Comparison of ENCODE assay signal across 20 cellular contexts in genomic region chr20:2246081-2246491, GRCh38.
DNase-seq lines count a peak whose midpoint lies in the region; ATAC-seq and TF ChIP-seq lines count a peak whose summit lies in the region.
"Had no signal": no experiment of that assay in that cellular context is flagged by ENCODE, and none has a peak within 500 bp of the region (broad histone marks: within the 10 kb centered on the region; RNA-seq: fewer than 3 reads in every experiment).

No MANE protein-coding gene starts in this region.

- CTCF ChIA-PET in HEK293T (lab: Yijun Ruan, JAX): no interaction called here

- peak; percentile 21 for DNase-seq in EH (ENCODE audit: low read depth)
- peak; percentile 45 for DNase-seq in HEK293T (ENCODE audit: extremely low spot score)
- DNase-seq in SK-N-MC (ENCODE audit: low read depth, low spot score): no peak
- DNase-seq in left kidney (ENCODE audit: low read depth, low spot score): peak; percentile 87
- no peak for DNase-seq in activated CD8-positive, alpha-beta memory T cell treated with anti-CD3 and anti-CD28 coated beads, Interleukin-2, amount 50 U/mL, for 48 hours
- DNase-seq in AG08395 (ENCODE audit: low spot score): no peak
- DNase-seq: activated B cell treated with CpG ODN at 0.5 μM for 24 hours; activated CD8-positive, alpha-beta T cell treated with anti-CD3 and anti-CD28 coated beads, Interleukin-2, amount 10 ng/mL, durations not matched to agents 7 days and 5 days; activated naive CD8-positive, alpha-beta T cell treated with anti-CD3 and anti-CD28 coated beads, Interleukin-2, amount 50 U/mL, for 24 hours; hypothalamus; left ventricle myocardium superior; NCI-H1694; NK-92 treated with Interleukin-12 subunit alpha and Interleukin-12 subunit beta, amount 100 ng/mL, for 24 hours; Right ventricle myocardium superior; T-helper 1 cell had no signal

- 0 out of 2 replicates have a peak overlapping the region, but pooled peaks have one; percentile 21 for H3K4me3 ChIP-seq in SK-N-MC
- H3K4me3 ChIP-seq: BLaER1, smooth muscle cell had no signal

- no peak overlapping the region for H3K27ac ChIP-seq in SK-N-MC
- H3K27ac ChIP-seq: BLaER1, HL-60, KMS-11 had no signal

- no peak overlapping the region for H3K9ac ChIP-seq in SK-N-MC (ENCODE audit: insufficient read length)
- H3K9ac ChIP-seq: BLaER1, KMS-11 had no signal

- no peak for ATAC-seq in HG03196 (IDR thresholded peaks at IDR 0.05; ENCODE audit: unreplicated experiment)
- ATAC-seq: activated CD8-positive, alpha-beta T cell treated with anti-CD3 and anti-CD28 coated beads, Interleukin-2, amount 10 ng/mL, durations not matched to agents 7 days and 5 days; activated naive CD8-positive, alpha-beta T cell treated with anti-CD3 and anti-CD28 coated beads, Interleukin-2, amount 50 U/mL, for 24 hours; left ventricle myocardium superior had no signal

- H3K36me3 ChIP-seq in SK-N-MC (ENCODE audit: insufficient read depth, low read length): no peaks in the 10 kb centered on the region
- H3K36me3 ChIP-seq: BLaER1 had no signal

- POLR2A ChIA-PET in HEK293T (lab: Yijun Ruan, JAX): no interaction called here

- H3K9me3 ChIP-seq in SK-N-MC (ENCODE audit: low read depth, low read length): no peaks in the 10 kb centered on the region
- H3K9me3 ChIP-seq: BLaER1 had no signal

TF ChIP-seq in HEK293T, 16 proteins besides CTCF, POLR2A, EP300 and RAD21:
- TF ChIP-seq ELF4 (IDR thresholded peaks at IDR 0.05) (no peak), HDGF (IDR thresholded peaks at IDR 0.05; ENCODE audit: borderline replicate concordance) (no peak), PKNOX1 (IDR thresholded peaks at IDR 0.05) (peak; percentile 88), ZNF384 (IDR thresholded peaks at IDR 0.05) (no peak), LEF1 (IDR thresholded peaks at IDR 0.05; ENCODE audit: borderline replicate concordance) (no peak), SUZ12 (IDR thresholded peaks at IDR 0.05) (no peak), L3MBTL2 (conservative IDR thresholded peaks at IDR 0.05) (no peak), ARNT (IDR thresholded peaks at IDR 0.05) (no peak), FOXA1 (IDR thresholded peaks at IDR 0.05) (no peak), NFRKB (IDR thresholded peaks at IDR 0.05) (no peak), FOXK2 (IDR thresholded peaks at IDR 0.05) (0 out of 2 replicates have a peak, but pooled peaks have one; percentile 35)

Comparison
In these comparisons a context has a peak if more than half of its experiments do, and no peak if none do; other contexts are left out.
1. DNase-seq: peak in EH (single experiment), HEK293T (single experiment) and left kidney (single experiment); none in SK-N-MC (single experiment), activated CD8-positive, alpha-beta memory T cell treated with anti-CD3 and anti-CD28 coated beads, Interleukin-2, amount 50 U/mL, for 48 hours (single experiment) and AG08395 (single experiment).